ENCODE assay signal across 1 cellular context in genomic region chr19:18109363-18109730, GRCh38.
A peak's percentile ranks its signal among the peaks of the same experiment; 100 is the strongest.
TF ChIP-seq lines count a peak whose summit lies in the region.

No MANE protein-coding gene starts in this region.

TF ChIP-seq in HepG2, 621 proteins besides CTCF, POLR2A, EP300 and RAD21 (continued from another document and continues in another):
- TF ChIP-seq, protein P1, sequence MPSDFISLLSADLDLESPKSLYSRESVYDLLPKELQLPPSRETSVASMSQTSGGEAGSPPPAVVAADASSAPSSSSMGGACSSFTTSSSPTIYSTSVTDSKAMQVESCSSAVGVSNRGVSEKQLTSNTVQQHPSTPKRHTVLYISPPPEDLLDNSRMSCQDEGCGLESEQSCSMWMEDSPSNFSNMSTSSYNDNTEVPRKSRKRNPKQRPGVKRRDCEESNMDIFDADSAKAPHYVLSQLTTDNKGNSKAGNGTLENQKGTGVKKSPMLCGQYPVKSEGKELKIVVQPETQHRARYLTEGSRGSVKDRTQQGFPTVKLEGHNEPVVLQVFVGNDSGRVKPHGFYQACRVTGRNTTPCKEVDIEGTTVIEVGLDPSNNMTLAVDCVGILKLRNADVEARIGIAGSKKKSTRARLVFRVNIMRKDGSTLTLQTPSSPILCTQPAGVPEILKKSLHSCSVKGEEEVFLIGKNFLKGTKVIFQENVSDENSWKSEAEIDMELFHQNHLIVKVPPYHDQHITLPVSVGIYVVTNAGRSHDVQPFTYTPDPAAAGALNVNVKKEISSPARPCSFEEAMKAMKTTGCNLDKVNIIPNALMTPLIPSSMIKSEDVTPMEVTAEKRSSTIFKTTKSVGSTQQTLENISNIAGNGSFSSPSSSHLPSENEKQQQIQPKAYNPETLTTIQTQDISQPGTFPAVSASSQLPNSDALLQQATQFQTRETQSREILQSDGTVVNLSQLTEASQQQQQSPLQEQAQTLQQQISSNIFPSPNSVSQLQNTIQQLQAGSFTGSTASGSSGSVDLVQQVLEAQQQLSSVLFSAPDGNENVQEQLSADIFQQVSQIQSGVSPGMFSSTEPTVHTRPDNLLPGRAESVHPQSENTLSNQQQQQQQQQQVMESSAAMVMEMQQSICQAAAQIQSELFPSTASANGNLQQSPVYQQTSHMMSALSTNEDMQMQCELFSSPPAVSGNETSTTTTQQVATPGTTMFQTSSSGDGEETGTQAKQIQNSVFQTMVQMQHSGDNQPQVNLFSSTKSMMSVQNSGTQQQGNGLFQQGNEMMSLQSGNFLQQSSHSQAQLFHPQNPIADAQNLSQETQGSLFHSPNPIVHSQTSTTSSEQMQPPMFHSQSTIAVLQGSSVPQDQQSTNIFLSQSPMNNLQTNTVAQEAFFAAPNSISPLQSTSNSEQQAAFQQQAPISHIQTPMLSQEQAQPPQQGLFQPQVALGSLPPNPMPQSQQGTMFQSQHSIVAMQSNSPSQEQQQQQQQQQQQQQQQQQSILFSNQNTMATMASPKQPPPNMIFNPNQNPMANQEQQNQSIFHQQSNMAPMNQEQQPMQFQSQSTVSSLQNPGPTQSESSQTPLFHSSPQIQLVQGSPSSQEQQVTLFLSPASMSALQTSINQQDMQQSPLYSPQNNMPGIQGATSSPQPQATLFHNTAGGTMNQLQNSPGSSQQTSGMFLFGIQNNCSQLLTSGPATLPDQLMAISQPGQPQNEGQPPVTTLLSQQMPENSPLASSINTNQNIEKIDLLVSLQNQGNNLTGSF (CRISPR knock-in tag; IDR thresholded peaks at IDR 0.05) = no peak
- no peak for TF ChIP-seq ZFP36L2 (CRISPR knock-in tag; IDR thresholded peaks at IDR 0.05)
- no peak for TF ChIP-seq ZNF615 (CRISPR knock-in tag; IDR thresholded peaks at IDR 0.05; ENCODE audit: borderline replicate concordance)
- no peak for TF ChIP-seq CENPX (CRISPR knock-in tag; IDR thresholded peaks at IDR 0.05)
- no peak for TF ChIP-seq TMF1 (CRISPR knock-in tag; IDR thresholded peaks at IDR 0.05; ENCODE audit: low read depth)
- TF ChIP-seq HNRNPLL (IDR thresholded peaks at IDR 0.05; ENCODE audit: low read depth, low read length, poor library complexity, severe bottlenecking) = peak; percentile 20
- TF ChIP-seq, protein P2, sequence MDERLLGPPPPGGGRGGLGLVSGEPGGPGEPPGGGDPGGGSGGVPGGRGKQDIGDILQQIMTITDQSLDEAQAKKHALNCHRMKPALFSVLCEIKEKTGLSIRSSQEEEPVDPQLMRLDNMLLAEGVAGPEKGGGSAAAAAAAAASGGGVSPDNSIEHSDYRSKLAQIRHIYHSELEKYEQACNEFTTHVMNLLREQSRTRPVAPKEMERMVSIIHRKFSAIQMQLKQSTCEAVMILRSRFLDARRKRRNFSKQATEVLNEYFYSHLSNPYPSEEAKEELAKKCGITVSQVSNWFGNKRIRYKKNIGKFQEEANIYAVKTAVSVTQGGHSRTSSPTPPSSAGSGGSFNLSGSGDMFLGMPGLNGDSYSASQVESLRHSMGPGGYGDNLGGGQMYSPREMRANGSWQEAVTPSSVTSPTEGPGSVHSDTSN (CRISPR knock-in tag; IDR thresholded peaks at IDR 0.05) = no peak
- TF ChIP-seq ELF3 (CRISPR knock-in tag; IDR thresholded peaks at IDR 0.05) = no peak
- no peak; the same call in 1 of the 2 replicates for TF ChIP-seq KLF6 (CRISPR knock-in tag; IDR thresholded peaks at IDR 0.05)
- peak; percentile 34; the same call in 1 of the 2 replicates for TF ChIP-seq ZNF574 (CRISPR knock-in tag; IDR thresholded peaks at IDR 0.05)
- TF ChIP-seq KDM6A (CRISPR knock-in tag; IDR thresholded peaks at IDR 0.05; ENCODE audit: low read depth) = peak; percentile 30; the same call in 1 of the 2 replicates
- no peak for TF ChIP-seq YY1 (IDR thresholded peaks at IDR 0.05; ENCODE audit: insufficient read depth, insufficient replicate concordance, low read depth, low read length)
- TF ChIP-seq KAT2B (IDR thresholded peaks at IDR 0.05; ENCODE audit: borderline replicate concordance, low read depth, low read length) = 0 out of 2 replicates have a peak, but pooled peaks have one; percentile 20
- TF ChIP-seq, protein P3, sequence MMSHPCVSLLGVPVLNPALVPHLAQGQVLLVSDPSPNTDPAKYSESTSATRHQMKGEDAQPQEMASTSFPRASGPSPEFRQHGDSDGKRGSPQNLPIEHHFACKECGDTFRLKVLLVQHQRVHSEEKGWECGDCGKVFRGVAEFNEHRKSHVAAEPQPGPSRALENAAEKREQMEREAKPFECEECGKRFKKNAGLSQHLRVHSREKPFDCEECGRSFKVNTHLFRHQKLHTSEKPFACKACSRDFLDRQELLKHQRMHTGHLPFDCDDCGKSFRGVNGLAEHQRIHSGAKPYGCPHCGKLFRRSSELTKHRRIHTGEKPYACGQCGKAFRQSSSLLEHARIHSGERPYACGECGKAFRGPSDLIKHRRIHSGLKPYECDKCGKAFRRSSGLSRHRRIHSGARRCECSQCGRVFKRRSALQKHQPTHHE (CRISPR knock-in tag; IDR thresholded peaks at IDR 0.05; ENCODE audit: borderline replicate concordance) = 0 out of 2 replicates have a peak, but pooled peaks have one; percentile 30
- TF ChIP-seq, protein P4, sequence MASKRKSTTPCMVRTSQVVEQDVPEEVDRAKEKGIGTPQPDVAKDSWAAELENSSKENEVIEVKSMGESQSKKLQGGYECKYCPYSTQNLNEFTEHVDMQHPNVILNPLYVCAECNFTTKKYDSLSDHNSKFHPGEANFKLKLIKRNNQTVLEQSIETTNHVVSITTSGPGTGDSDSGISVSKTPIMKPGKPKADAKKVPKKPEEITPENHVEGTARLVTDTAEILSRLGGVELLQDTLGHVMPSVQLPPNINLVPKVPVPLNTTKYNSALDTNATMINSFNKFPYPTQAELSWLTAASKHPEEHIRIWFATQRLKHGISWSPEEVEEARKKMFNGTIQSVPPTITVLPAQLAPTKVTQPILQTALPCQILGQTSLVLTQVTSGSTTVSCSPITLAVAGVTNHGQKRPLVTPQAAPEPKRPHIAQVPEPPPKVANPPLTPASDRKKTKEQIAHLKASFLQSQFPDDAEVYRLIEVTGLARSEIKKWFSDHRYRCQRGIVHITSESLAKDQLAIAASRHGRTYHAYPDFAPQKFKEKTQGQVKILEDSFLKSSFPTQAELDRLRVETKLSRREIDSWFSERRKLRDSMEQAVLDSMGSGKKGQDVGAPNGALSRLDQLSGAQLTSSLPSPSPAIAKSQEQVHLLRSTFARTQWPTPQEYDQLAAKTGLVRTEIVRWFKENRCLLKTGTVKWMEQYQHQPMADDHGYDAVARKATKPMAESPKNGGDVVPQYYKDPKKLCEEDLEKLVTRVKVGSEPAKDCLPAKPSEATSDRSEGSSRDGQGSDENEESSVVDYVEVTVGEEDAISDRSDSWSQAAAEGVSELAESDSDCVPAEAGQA (IDR thresholded peaks at IDR 0.05; ENCODE audit: low read depth) = peak; percentile 53; the same call in 1 of the 2 replicates
- TF ChIP-seq, protein P4 (CRISPR knock-in tag; IDR thresholded peaks at IDR 0.05; ENCODE audit: borderline replicate concordance) = no peak
- TF ChIP-seq SMARCC2 (IDR thresholded peaks at IDR 0.05) = no peak
- TF ChIP-seq KLF13 (CRISPR knock-in tag; IDR thresholded peaks at IDR 0.05) = no peak
- TF ChIP-seq HNF1B (CRISPR knock-in tag; IDR thresholded peaks at IDR 0.05) = 0 out of 2 replicates have a peak, but pooled peaks have one; percentile 13
- TF ChIP-seq NFIB (CRISPR knock-in tag; IDR thresholded peaks at IDR 0.05; ENCODE audit: borderline replicate concordance) = no peak
- no peak for TF ChIP-seq ZNF207 (IDR thresholded peaks at IDR 0.05; ENCODE audit: borderline replicate concordance)
- TF ChIP-seq EHMT2 (IDR thresholded peaks at IDR 0.05; ENCODE audit: borderline replicate concordance, low read depth, low read length) = no peak
- TF ChIP-seq HMGXB3 (CRISPR knock-in tag; IDR thresholded peaks at IDR 0.05; ENCODE audit: borderline replicate concordance) = no peak; the same call in 1 of the 2 replicates
- TF ChIP-seq ZNF253 (CRISPR knock-in tag; IDR thresholded peaks at IDR 0.05; ENCODE audit: borderline replicate concordance) = no peak
- TF ChIP-seq POLR2G (IDR thresholded peaks at IDR 0.05; ENCODE audit: low read depth, low read length) = 0 out of 2 replicates have a peak, but pooled peaks have one; percentile 15
- no peak for TF ChIP-seq NCOA2 (CRISPR knock-in tag; IDR thresholded peaks at IDR 0.05)
- TF ChIP-seq ZNF709 (CRISPR knock-in tag; IDR thresholded peaks at IDR 0.05) = 0 out of 2 replicates have a peak, but pooled peaks have one; percentile 8
- no peak for TF ChIP-seq ZNF562 (CRISPR knock-in tag; IDR thresholded peaks at IDR 0.05; ENCODE audit: borderline replicate concordance)
- peak; percentile 26; the same call in 1 of the 2 replicates for TF ChIP-seq YEATS2 (CRISPR knock-in tag; IDR thresholded peaks at IDR 0.05; ENCODE audit: borderline replicate concordance)
- TF ChIP-seq PLRG1 (conservative IDR thresholded peaks at IDR 0.05) = no peak
